12 cellular contexts compared by ENCODE assay signal in genomic region chr1:198701766-198702539, GRCh38.
DNase-seq lines count a peak whose midpoint lies in the region; ATAC-seq lines count a peak whose summit lies in the region.
"Had no signal": no experiment of that assay in that cellular context is flagged by ENCODE, and none has a peak within 500 bp of the region (broad histone marks: within the 10 kb centered on the region; RNA-seq: fewer than 3 reads in every experiment).

No MANE protein-coding gene starts in this region.

- no peaks in the 10 kb centered on the region for H3K27me3 Mint-ChIP-seq in activated naive CD4-positive, alpha-beta T cell treated with anti-CD3 and anti-CD28 coated beads for 36 hours (ENCODE audit: low read depth)
- H3K27me3 Mint-ChIP-seq in activated naive CD8-positive, alpha-beta T cell treated with anti-CD3 and anti-CD28 coated beads for 36 hours: no peaks in the 10 kb centered on the region

- H3K4me3 Mint-ChIP-seq in activated naive CD4-positive, alpha-beta T cell treated with anti-CD3 and anti-CD28 coated beads for 36 hours: no peak overlapping the region
- no peak overlapping the region for H3K4me3 Mint-ChIP-seq in activated naive CD8-positive, alpha-beta T cell treated with anti-CD3 and anti-CD28 coated beads for 36 hours
- no peak overlapping the region for H3K4me3 Mint-ChIP-seq in stimulated activated effector memory CD8-positive, alpha-beta T cell treated with anti-CD3 and anti-CD28 coated beads, Interleukin-12 subunit alpha, Interleukin-12 subunit beta, amount 100 ng/mL, for 72 hours

- peaks cover 77% of the 10 kb centered on the region for H3K36me3 Mint-ChIP-seq in activated naive CD4-positive, alpha-beta T cell treated with anti-CD3 and anti-CD28 coated beads for 36 hours (ENCODE audit: low read depth)
- peaks cover 77% of the 10 kb centered on the region for H3K36me3 Mint-ChIP-seq in activated naive CD8-positive, alpha-beta T cell treated with anti-CD3 and anti-CD28 coated beads for 36 hours
- peaks cover 15% of the 10 kb centered on the region for H3K36me3 Mint-ChIP-seq in stimulated activated effector memory CD8-positive, alpha-beta T cell treated with anti-CD3 and anti-CD28 coated beads, Interleukin-12 subunit alpha, Interleukin-12 subunit beta, amount 100 ng/mL, for 72 hours

- CTCF ChIA-PET in activated naive CD4-positive, alpha-beta T cell treated with anti-CD3 and anti-CD28 coated beads for 36 hours (lab: Charles Lee): interaction anchor here (1.2 to 2.6 kb wide), 7 partner anchors 11 to 179 kb away, joined by 3 to 8 read pairs (median 4); no protein-coding TSS in a partner anchor

- H3K9me3 Mint-ChIP-seq in activated naive CD4-positive, alpha-beta T cell treated with anti-CD3 and anti-CD28 coated beads for 36 hours: no peaks in the 10 kb centered on the region
- H3K9me3 Mint-ChIP-seq in activated naive CD8-positive, alpha-beta T cell treated with anti-CD3 and anti-CD28 coated beads for 36 hours: no peaks in the 10 kb centered on the region
- H3K9me3 Mint-ChIP-seq in stimulated activated effector memory CD8-positive, alpha-beta T cell treated with anti-CD3 and anti-CD28 coated beads, Interleukin-12 subunit alpha, Interleukin-12 subunit beta, amount 100 ng/mL, for 72 hours: no peaks in the 10 kb centered on the region

- no peak for ATAC-seq in stimulated activated effector memory CD8-positive, alpha-beta T cell treated with anti-CD3 and anti-CD28 coated beads, Interleukin-12 subunit alpha, Interleukin-12 subunit beta, amount 100 ng/mL, for 72 hours
- ATAC-seq in GM18861 (IDR thresholded peaks at IDR 0.05; ENCODE audit: unreplicated experiment) (no peak), HG02981 (IDR thresholded peaks at IDR 0.05; ENCODE audit: unreplicated experiment) (no peak)

- DNase-seq in activated naive CD4-positive, alpha-beta T cell treated with anti-CD3 and anti-CD28 coated beads for 36 hours: no peak
- no peak for DNase-seq in activated naive CD4-positive, alpha-beta T cell treated with Interleukin-2 at 50 U/mL for 16 hours
- peak; percentile 48 for DNase-seq in NCI-H146 (lab: John Stamatoyannopoulos, UW)
- no peak for DNase-seq in activated naive CD8-positive, alpha-beta T cell treated with anti-CD3 and anti-CD28 coated beads for 36 hours
- no peak for DNase-seq in stimulated activated effector memory CD8-positive, alpha-beta T cell treated with anti-CD3 and anti-CD28 coated beads, Interleukin-12 subunit alpha, Interleukin-12 subunit beta, amount 100 ng/mL, for 72 hours (ENCODE audit: low spot score in 2 of 2)
- no peak for DNase-seq in stimulated activated CD4-positive, alpha-beta T cell treated with anti-CD3 and anti-CD28 coated beads, Interleukin-2, amount 100 ng/mL, for 24 hours
- DNase-seq: activated T-cell treated with anti-CD3 and anti-CD28 coated beads, Interleukin-2, amount 50 U/mL, for 48 hours; NCI-H1694 treated with DMSO at 0.1 percent for 48 hours; PC-9; stimulated activated CD4-positive, alpha-beta T cell treated with anti-CD3 and anti-CD28 coated beads, Interleukin-4, amount 100 ng/mL, for 1 hour had no signal

- H3K27ac Mint-ChIP-seq in activated naive CD4-positive, alpha-beta T cell treated with anti-CD3 and anti-CD28 coated beads for 36 hours: peak overlapping the region; percentile 41
- H3K27ac Mint-ChIP-seq in activated naive CD8-positive, alpha-beta T cell treated with anti-CD3 and anti-CD28 coated beads for 36 hours: peak overlapping the region; percentile 70
- peak overlapping the region; percentile 84 for H3K27ac Mint-ChIP-seq in stimulated activated effector memory CD8-positive, alpha-beta T cell treated with anti-CD3 and anti-CD28 coated beads, Interleukin-12 subunit alpha, Interleukin-12 subunit beta, amount 100 ng/mL, for 72 hours

- intact Hi-C loops in activated naive CD4-positive, alpha-beta T cell treated with anti-CD3 and anti-CD28 coated beads for 36 hours (cut with micrococcal nuclease): loop anchor here (1.0 kb wide), 1 partner anchor 8 kb away; no protein-coding TSS in a partner anchor

- peaks cover 80% of the 10 kb centered on the region for H3K4me1 Mint-ChIP-seq in activated naive CD4-positive, alpha-beta T cell treated with anti-CD3 and anti-CD28 coated beads for 36 hours (ENCODE audit: low read depth)
- H3K4me1 Mint-ChIP-seq in activated naive CD8-positive, alpha-beta T cell treated with anti-CD3 and anti-CD28 coated beads for 36 hours: peaks cover 76% of the 10 kb centered on the region
- H3K4me1 Mint-ChIP-seq in stimulated activated effector memory CD8-positive, alpha-beta T cell treated with anti-CD3 and anti-CD28 coated beads, Interleukin-12 subunit alpha, Interleukin-12 subunit beta, amount 100 ng/mL, for 72 hours: peaks cover 71% of the 10 kb centered on the region
